ENCODE assay signal across 18 cellular contexts in genomic region chr18:35131387-35132283, GRCh38.
DNase-seq lines count a peak whose midpoint lies in the region; ATAC-seq and TF ChIP-seq lines count a peak whose summit lies in the region.
"Had no signal": no experiment of that assay in that cellular context is flagged by ENCODE, and none has a peak within 500 bp of the region (broad histone marks: within the 10 kb centered on the region; RNA-seq: fewer than 3 reads in every experiment).

No MANE protein-coding gene starts in this region.

- no peaks in the 10 kb centered on the region for H3K9me3 Mint-ChIP-seq in MCF 10A (ENCODE audit: unreplicated experiment)

- no peak for TF ChIP-seq POLR2A in testis (IDR thresholded peaks at IDR 0.05)

- peaks cover 14% of the 10 kb centered on the region for H3K4me1 Mint-ChIP-seq in MCF 10A (ENCODE audit: insufficient read depth, unreplicated experiment)

- POLR2A ChIA-PET in MCF 10A (lab: Yijun Ruan, JAX): interaction anchor here (0.7 to 1.2 kb wide), 2 partner anchors 10 to 285 kb away, joined by 3 read pairs; no protein-coding TSS in a partner anchor

- H3K27me3 ChIP-seq in mammary epithelial cell (ENCODE audit: insufficient read depth, low read length) (no peaks in the 10 kb centered on the region), testis (no peaks in the 10 kb centered on the region)
- H3K27me3 ChIP-seq: foreskin keratinocyte, Peyer's patch, upper lobe of right lung had no signal

- in situ Hi-C loops in mammary epithelial cell (cut with MboI; ENCODE audit: low sequenced_read_pairs in 2 of 2): loop anchor here in 1 of 2 donors (25.0 kb wide), 2 partner anchors 119 to 269 kb away; no protein-coding TSS in a partner anchor

- intact Hi-C loops in MCF 10A (cut with micrococcal nuclease): no loop called here
- intact Hi-C loops in mammary epithelial cell (cut with micrococcal nuclease): no loop called here
- intact Hi-C loops in testis (cut with DNase I; ENCODE audit: low total_unique reads): no loop called here

- H3K27ac ChIP-seq in mammary epithelial cell (ENCODE audit: insufficient read depth, low read depth, low read length) (no peak overlapping the region), testis (peak overlapping the region; percentile 39 to 42)
- H3K27ac ChIP-seq: foreskin keratinocyte, Peyer's patch, upper lobe of right lung had no signal

- H3K4me2 ChIP-seq in mammary epithelial cell (ENCODE audit: insufficient read depth, low read depth, low read length): no peak overlapping the region

- no peak overlapping the region for H3K9ac ChIP-seq in mammary epithelial cell (ENCODE audit: insufficient read depth, low read length)

- CTCF ChIA-PET in MCF 10A (lab: Yijun Ruan, JAX) (interaction anchor here (0.8 to 2.9 kb wide), 4 partner anchors 12 to 125 kb away, joined by 3 to 18 read pairs (median 7); no protein-coding TSS in a partner anchor), mammary epithelial cell (lab: Charles Lee; ENCODE audit: low non-redundant PET) (no interaction called here)

- DNase-seq in MCF 10A (ENCODE audit: unreplicated experiment) (peak; percentile 24), mammary epithelial cell (no peak), fibroblast of mammary gland (ENCODE audit: low read depth) (peak; percentile 28), midbrain (lab: John Stamatoyannopoulos, UW) (peak; percentile 83), testis (peak; percentile 43)
- DNase-seq: activated CD4-positive, alpha-beta T cell treated with anti-CD3 and anti-CD28 coated beads, Interleukin-2, amount 50 U/mL, for 1 hour; activated naive CD4-positive, alpha-beta T cell; Caco-2; cortex of kidney; foreskin keratinocyte; NCI-H1048; NCI-H510A; Peyer's patch; upper lobe of right lung had no signal

- ATAC-seq in GM21529 (IDR thresholded peaks at IDR 0.05; ENCODE audit: unreplicated experiment): no peak
- ATAC-seq in HG03460 (IDR thresholded peaks at IDR 0.05; ENCODE audit: unreplicated experiment): no peak
- no peak for ATAC-seq in HG03565 (IDR thresholded peaks at IDR 0.05; ENCODE audit: unreplicated experiment)
- ATAC-seq: foreskin keratinocyte, HCT116, upper lobe of right lung had no signal

- dilution Hi-C loops in mammary epithelial cell (cut with HindIII; ENCODE audit: low sequenced_read_pairs): no loop called here

- no peaks in the 10 kb centered on the region for H3K27me3 Mint-ChIP-seq in MCF 10A (ENCODE audit: insufficient read depth, unreplicated experiment)

- no peaks in the 10 kb centered on the region for H3K79me2 ChIP-seq in mammary epithelial cell (ENCODE audit: insufficient read depth, low read length)

- no peak overlapping the region for H3K4me3 Mint-ChIP-seq in MCF 10A (ENCODE audit: unreplicated experiment)

- H3K27ac Mint-ChIP-seq in MCF 10A (ENCODE audit: low read depth, unreplicated experiment): peak overlapping the region; percentile 44

- 45% methylated on average over 13 of the region's 13 CpGs for WGBS in mammary epithelial cell (ENCODE audit: low coverage, missing lambda C conversion rate)
- WGBS in testis, 2 donors: 54 to 63% methylated on average over 13 of the region's 13 CpGs

- no peaks in the 10 kb centered on the region for H3K9me3 ChIP-seq in mammary epithelial cell (replicated peaks; ENCODE audit: insufficient read depth, low read length)
- H3K9me3 ChIP-seq in testis: no peaks in the 10 kb centered on the region
- H3K9me3 ChIP-seq: Caco-2, Peyer's patch, upper lobe of right lung had no signal

- BruUV-seq in MCF 10A (replicated peaks; lab: Mats Ljungman, UMichigan) (no TSS peak), mammary epithelial cell (replicated peaks; lab: Mats Ljungman, UMichigan) (no TSS peak)

- H3K4me1 ChIP-seq in mammary epithelial cell (ENCODE audit: insufficient read depth, low read length) (no peaks in the 10 kb centered on the region), testis (peaks cover 8% of the 10 kb centered on the region)
- H3K4me1 ChIP-seq: Caco-2, foreskin keratinocyte, Peyer's patch, upper lobe of right lung had no signal

- peaks cover 6% of the 10 kb centered on the region for H3K36me3 Mint-ChIP-seq in MCF 10A (ENCODE audit: insufficient read depth, unreplicated experiment)

- no peak overlapping the region for H2AFZ ChIP-seq in mammary epithelial cell (ENCODE audit: low read depth, low read length)

- TF ChIP-seq CTCF in MCF 10A (IDR thresholded peaks at IDR 0.05; ENCODE audit: unreplicated experiment) (no peak), mammary epithelial cell (conservative IDR thresholded peaks at IDR 0.05 in 1 of 2, IDR thresholded peaks at IDR 0.05 in 1 of 2; ENCODE audit: extremely low read depth in 1 of 2, insufficient read depth in 1 of 2, low read depth in 1 of 2, low read length in 2 of 2) (no peak), fibroblast of mammary gland (conservative IDR thresholded peaks at IDR 0.05; ENCODE audit: control insufficient read depth, insufficient read depth, low read depth, low read length) (no peak), testis (IDR thresholded peaks at IDR 0.05) (no peak)

- H4K20me1 ChIP-seq in mammary epithelial cell (ENCODE audit: insufficient read depth, low read length): no peaks in the 10 kb centered on the region

- H3K36me3 ChIP-seq in mammary epithelial cell (ENCODE audit: insufficient read depth, low read length): no peaks in the 10 kb centered on the region
- no peaks in the 10 kb centered on the region for H3K36me3 ChIP-seq in testis (ENCODE audit: low read depth, missing control alignments)

- H3K4me3 ChIP-seq in mammary epithelial cell (replicated peaks in 1 of 3; ENCODE audit: insufficient read depth in 1 of 3, low read depth in 2 of 3, low read length in 3 of 3) (no peak overlapping the region), fibroblast of mammary gland (ENCODE audit: control insufficient read depth, low read depth, low read length) (no peak overlapping the region), testis (no peak overlapping the region)
- H3K4me3 ChIP-seq: Peyer's patch, upper lobe of right lung had no signal
